ENCODE assay signal across 8 cellular contexts in the genomic region with DNA sequence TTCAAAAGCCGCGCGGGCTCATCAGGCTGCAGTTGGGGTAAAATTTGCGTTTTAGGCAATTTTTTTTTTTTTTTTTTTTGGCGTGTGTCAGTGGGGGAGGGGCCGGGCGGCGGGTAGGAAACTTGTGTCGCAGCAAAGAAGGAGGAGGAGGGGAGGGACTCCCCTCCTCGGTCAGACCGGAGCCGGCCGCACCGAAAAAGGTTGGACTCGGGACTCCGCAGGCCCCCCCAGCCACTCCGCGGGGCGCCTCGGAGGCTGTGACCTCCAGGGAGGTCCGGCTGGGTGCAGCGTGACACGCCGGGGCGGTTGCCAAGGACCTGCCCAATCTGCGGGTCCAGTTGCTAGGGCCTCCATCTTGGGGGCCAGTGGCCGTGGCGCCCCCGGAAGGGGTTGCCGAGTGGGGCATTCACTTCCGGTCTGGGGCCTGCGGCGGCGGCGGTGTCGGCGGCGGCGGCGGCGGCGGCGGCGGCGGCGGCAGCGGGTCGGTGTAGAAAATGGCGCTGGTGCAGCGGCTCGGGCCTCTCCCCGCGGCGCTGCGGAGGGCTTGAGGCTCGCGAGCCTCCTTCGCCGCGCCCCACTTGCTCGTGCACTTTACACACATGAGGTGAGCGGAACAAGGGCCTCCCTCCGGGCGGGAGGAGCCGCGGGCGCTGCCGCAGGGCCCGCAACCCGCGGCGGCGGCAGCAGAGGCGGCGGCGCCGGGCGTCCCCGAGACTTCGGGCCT. TPM values are rescaled to one million over a fixed set of nuclear protein-coding genes. Genes with fewer than 3 reads are reported as not detected.
DNase-seq lines count a peak whose midpoint lies in the region; TF ChIP-seq lines count a peak whose summit lies in the region.

A gene (plus strand): TSS at position 409 of the 724 bp plus-strand sequence. CDS start 191 bp downstream, at position 600.

- H3K9me3 ChIP-seq in OCI-LY1 (ENCODE audit: low read length) (no peaks in the 10 kb centered on the region), mononuclear cell (ENCODE audit: low read depth, low read length) (no peaks in the 10 kb centered on the region)

- H3K27ac ChIP-seq in OCI-LY1 (ENCODE audit: low read depth, low read length, poor library complexity, severe bottlenecking), result peak within 1 kb of the TSS; percentile 69

- H3K9me2 ChIP-seq in OCI-LY1 (ENCODE audit: low read depth, low read length), result no peaks in the 10 kb centered on the region

- H3K4me1 ChIP-seq in OCI-LY1 (ENCODE audit: insufficient read depth, low read length, severe bottlenecking) (peaks cover 24% of the 10 kb centered on the region), mononuclear cell (ENCODE audit: insufficient read depth, low read length) (peaks cover 22% of the 10 kb centered on the region)

- H2AFZ ChIP-seq in OCI-LY1 (ENCODE audit: low read length), result peak within 1 kb of the TSS; percentile 98

- H3F3A ChIP-seq in OCI-LY1 (ENCODE audit: insufficient read depth, low read length), result no peaks in the 10 kb centered on the region

- peak; percentile 84 for DNase-seq in COR-L47 (lab: John Stamatoyannopoulos, UW)
- peak; percentile 94 for DNase-seq in GM20000 (ENCODE audit: low spot score)
- peak; percentile 83 for DNase-seq in HT1080 (ENCODE audit: low read depth)
- DNase-seq in activated T-cell treated with anti-CD3 and anti-CD28 coated beads for 24 hours (ENCODE audit: low read depth), result peak; percentile 76
- peak; percentile 84 for DNase-seq in epithelial cell of esophagus (ENCODE audit: low read depth)
- DNase-seq in stimulated activated CD8-positive, alpha-beta memory T cell treated with anti-CD3 and anti-CD28 coated beads, Interleukin-4, amount 100 ng/mL, for 1 hour (ENCODE audit: low read depth in 2 of 2, low spot score in 1 of 2), result peak; percentile 47 to 56

- H3K36me3 ChIP-seq in OCI-LY1 (ENCODE audit: insufficient read depth, low read length), result peaks cover 29% of the 10 kb centered on the region

- TF ChIP-seq CTCF in GM20000 (IDR thresholded peaks at IDR 0.05; ENCODE audit: extremely low read depth, missing control alignments) (no peak), OCI-LY1 (IDR thresholded peaks at IDR 0.05; ENCODE audit: low read length) (no peak), epithelial cell of esophagus (IDR thresholded peaks at IDR 0.05; ENCODE audit: insufficient read depth, low read depth, low read length, missing control alignments) (no peak)

- H3K9ac ChIP-seq in OCI-LY1 (ENCODE audit: low read length), result peak within 1 kb of the TSS; percentile 82

- H3K4me2 ChIP-seq in OCI-LY1 (ENCODE audit: low read length), result peak within 1 kb of the TSS; percentile 99

- H3K27me3 ChIP-seq in OCI-LY1 (ENCODE audit: insufficient read depth, low read length) (no peaks in the 10 kb centered on the region), mononuclear cell (ENCODE audit: insufficient read depth, low read length) (no peaks in the 10 kb centered on the region)

- peaks cover 48% of the 10 kb centered on the region for H3K79me2 ChIP-seq in OCI-LY1 (ENCODE audit: insufficient read depth, low read length)

- no peaks in the 10 kb centered on the region for H4K20me1 ChIP-seq in OCI-LY1 (ENCODE audit: insufficient read depth, low read length)

- H3K4me3 ChIP-seq in OCI-LY1 (ENCODE audit: low read depth, low read length, poor library complexity, severe bottlenecking), result peak within 1 kb of the TSS; percentile 82
- peak within 1 kb of the TSS; percentile 90 for H3K4me3 ChIP-seq in epithelial cell of esophagus (ENCODE audit: low read length)
- H3K4me3 ChIP-seq in mononuclear cell (ENCODE audit: low read length), result peak within 1 kb of the TSS; percentile 81

RNA-seq across cellular contexts. Expression of the gene that starts here (rescaled TPM):
- 21.9 and 29.9 TPM in 2 replicates for total RNA-seq in HT1080 (2014; rRNA removed; shearing (Covaris generic))
- 23.6 and 30.6 TPM in 2 replicates for polyA plus RNA-seq in HT1080 (2015; cell fraction: cytosol; rRNA removed)
- 77.4 and 83.4 TPM in 2 replicates for polyA plus RNA-seq in HT1080 (2015; cell fraction: nucleus; rRNA removed)
- 61.5 TPM for total RNA-seq in mononuclear cell

Comparison
In these comparisons a context has a peak if more than half of its experiments do, and no peak if none do; other contexts are left out.
1. Peak in every context shown above with its lines: DNase-seq, H3K4me3 ChIP-seq and H3K27ac ChIP-seq.